In genomic region chr11:94934836-94935235, GRCh38 we compare ENCODE assay signal across 1 cellular context.
TF ChIP-seq lines count a peak whose summit lies in the region.

No MANE protein-coding gene starts in this region.

TF ChIP-seq in IMR-90, 13 proteins besides CTCF, POLR2A, EP300 and RAD21:
- TF ChIP-seq SMC3 (IDR thresholded peaks at IDR 0.05; ENCODE audit: low read depth, low read length) (no peak), CHD1 (IDR thresholded peaks at IDR 0.05; ENCODE audit: low read depth, low read length) (no peak), MXI1 (IDR thresholded peaks at IDR 0.05; ENCODE audit: borderline replicate concordance, low read depth, low read length) (no peak), FOS (IDR thresholded peaks at IDR 0.05; ENCODE audit: low read depth, low read length) (no peak), MAZ (IDR thresholded peaks at IDR 0.05; ENCODE audit: borderline replicate concordance, low read depth, low read length) (no peak), MAFK (IDR thresholded peaks at IDR 0.05; ENCODE audit: low read depth, low read length) (no peak), RCOR1 (IDR thresholded peaks at IDR 0.05; ENCODE audit: insufficient replicate concordance, low read length) (no peak), NFE2L2 (IDR thresholded peaks at IDR 0.05; ENCODE audit: low read depth, low read length) (no peak)
- TF ChIP-seq, protein P1, sequence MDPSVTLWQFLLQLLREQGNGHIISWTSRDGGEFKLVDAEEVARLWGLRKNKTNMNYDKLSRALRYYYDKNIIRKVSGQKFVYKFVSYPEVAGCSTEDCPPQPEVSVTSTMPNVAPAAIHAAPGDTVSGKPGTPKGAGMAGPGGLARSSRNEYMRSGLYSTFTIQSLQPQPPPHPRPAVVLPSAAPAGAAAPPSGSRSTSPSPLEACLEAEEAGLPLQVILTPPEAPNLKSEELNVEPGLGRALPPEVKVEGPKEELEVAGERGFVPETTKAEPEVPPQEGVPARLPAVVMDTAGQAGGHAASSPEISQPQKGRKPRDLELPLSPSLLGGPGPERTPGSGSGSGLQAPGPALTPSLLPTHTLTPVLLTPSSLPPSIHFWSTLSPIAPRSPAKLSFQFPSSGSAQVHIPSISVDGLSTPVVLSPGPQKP (IDR thresholded peaks at IDR 0.05; ENCODE audit: borderline replicate concordance, low read depth, low read length), result no peak
TF ChIP-seq in IMR-90: peak in this region for 0.
